In genomic region chr19:23395041-23395721, GRCh38 we compare ENCODE assay signal across 1 cellular context.
TF ChIP-seq lines count a peak whose summit lies in the region.

ZNF91 (minus strand) TSS chr19:23395471; CDS start chr19:23395354, 117 bp downstream.

TF ChIP-seq in GM12878, 131 proteins besides CTCF, POLR2A, EP300 and RAD21 (continued from another document and continues in another):
- TF ChIP-seq, protein P1, sequence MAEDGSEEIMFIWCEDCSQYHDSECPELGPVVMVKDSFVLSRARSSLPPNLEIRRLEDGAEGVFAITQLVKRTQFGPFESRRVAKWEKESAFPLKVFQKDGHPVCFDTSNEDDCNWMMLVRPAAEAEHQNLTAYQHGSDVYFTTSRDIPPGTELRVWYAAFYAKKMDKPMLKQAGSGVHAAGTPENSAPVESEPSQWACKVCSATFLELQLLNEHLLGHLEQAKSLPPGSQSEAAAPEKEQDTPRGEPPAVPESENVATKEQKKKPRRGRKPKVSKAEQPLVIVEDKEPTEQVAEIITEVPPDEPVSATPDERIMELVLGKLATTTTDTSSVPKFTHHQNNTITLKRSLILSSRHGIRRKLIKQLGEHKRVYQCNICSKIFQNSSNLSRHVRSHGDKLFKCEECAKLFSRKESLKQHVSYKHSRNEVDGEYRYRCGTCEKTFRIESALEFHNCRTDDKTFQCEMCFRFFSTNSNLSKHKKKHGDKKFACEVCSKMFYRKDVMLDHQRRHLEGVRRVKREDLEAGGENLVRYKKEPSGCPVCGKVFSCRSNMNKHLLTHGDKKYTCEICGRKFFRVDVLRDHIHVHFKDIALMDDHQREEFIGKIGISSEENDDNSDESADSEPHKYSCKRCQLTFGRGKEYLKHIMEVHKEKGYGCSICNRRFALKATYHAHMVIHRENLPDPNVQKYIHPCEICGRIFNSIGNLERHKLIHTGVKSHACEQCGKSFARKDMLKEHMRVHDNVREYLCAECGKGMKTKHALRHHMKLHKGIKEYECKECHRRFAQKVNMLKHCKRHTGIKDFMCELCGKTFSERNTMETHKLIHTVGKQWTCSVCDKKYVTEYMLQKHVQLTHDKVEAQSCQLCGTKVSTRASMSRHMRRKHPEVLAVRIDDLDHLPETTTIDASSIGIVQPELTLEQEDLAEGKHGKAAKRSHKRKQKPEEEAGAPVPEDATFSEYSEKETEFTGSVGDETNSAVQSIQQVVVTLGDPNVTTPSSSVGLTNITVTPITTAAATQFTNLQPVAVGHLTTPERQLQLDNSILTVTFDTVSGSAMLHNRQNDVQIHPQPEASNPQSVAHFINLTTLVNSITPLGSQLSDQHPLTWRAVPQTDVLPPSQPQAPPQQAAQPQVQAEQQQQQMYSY (CRISPR knock-in tag; IDR thresholded peaks at IDR 0.05) = no peak
- 0 out of 2 replicates have a peak, but pooled peaks have one; percentile 37 for TF ChIP-seq CHD1 (IDR thresholded peaks at IDR 0.05; ENCODE audit: low read depth, low read length)
- TF ChIP-seq ZNF384 (IDR thresholded peaks at IDR 0.05; ENCODE audit: borderline replicate concordance, low read depth, low read length) = no peak
- no peak for TF ChIP-seq EGR1 (IDR thresholded peaks at IDR 0.05; ENCODE audit: borderline replicate concordance in 1 of 2, low read depth in 2 of 2, low read length in 2 of 2)
- no peak for TF ChIP-seq BCLAF1 (IDR thresholded peaks at IDR 0.05)
- no peak for TF ChIP-seq NFXL1 (IDR thresholded peaks at IDR 0.05; ENCODE audit: borderline replicate concordance)
- no peak for TF ChIP-seq CBX3 (IDR thresholded peaks at IDR 0.05; ENCODE audit: borderline replicate concordance, low read depth)
- TF ChIP-seq TCF12 (IDR thresholded peaks at IDR 0.05; ENCODE audit: low read depth, low read length) = no peak
- TF ChIP-seq MYB (IDR thresholded peaks at IDR 0.05; ENCODE audit: borderline replicate concordance, low read depth, low read length) = no peak
- TF ChIP-seq MTA2 (IDR thresholded peaks at IDR 0.05; ENCODE audit: low read depth) = no peak
- TF ChIP-seq ZNF622 (IDR thresholded peaks at IDR 0.05) = no peak
- TF ChIP-seq, protein P2, sequence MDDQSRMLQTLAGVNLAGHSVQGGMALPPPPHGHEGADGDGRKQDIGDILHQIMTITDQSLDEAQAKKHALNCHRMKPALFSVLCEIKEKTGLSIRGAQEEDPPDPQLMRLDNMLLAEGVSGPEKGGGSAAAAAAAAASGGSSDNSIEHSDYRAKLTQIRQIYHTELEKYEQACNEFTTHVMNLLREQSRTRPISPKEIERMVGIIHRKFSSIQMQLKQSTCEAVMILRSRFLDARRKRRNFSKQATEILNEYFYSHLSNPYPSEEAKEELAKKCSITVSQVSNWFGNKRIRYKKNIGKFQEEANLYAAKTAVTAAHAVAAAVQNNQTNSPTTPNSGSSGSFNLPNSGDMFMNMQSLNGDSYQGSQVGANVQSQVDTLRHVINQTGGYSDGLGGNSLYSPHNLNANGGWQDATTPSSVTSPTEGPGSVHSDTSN (IDR thresholded peaks at IDR 0.05; ENCODE audit: insufficient replicate concordance, low read depth, low read length) = peak; percentile 97
- TF ChIP-seq, protein P3, sequence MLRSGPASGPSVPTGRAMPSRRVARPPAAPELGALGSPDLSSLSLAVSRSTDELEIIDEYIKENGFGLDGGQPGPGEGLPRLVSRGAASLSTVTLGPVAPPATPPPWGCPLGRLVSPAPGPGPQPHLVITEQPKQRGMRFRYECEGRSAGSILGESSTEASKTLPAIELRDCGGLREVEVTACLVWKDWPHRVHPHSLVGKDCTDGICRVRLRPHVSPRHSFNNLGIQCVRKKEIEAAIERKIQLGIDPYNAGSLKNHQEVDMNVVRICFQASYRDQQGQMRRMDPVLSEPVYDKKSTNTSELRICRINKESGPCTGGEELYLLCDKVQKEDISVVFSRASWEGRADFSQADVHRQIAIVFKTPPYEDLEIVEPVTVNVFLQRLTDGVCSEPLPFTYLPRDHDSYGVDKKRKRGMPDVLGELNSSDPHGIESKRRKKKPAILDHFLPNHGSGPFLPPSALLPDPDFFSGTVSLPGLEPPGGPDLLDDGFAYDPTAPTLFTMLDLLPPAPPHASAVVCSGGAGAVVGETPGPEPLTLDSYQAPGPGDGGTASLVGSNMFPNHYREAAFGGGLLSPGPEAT (IDR thresholded peaks at IDR 0.05; ENCODE audit: low read depth) = no peak
- no peak for TF ChIP-seq E2F4 (IDR thresholded peaks at IDR 0.05; ENCODE audit: low read depth, low read length)
- no peak for TF ChIP-seq PAX5 (IDR thresholded peaks at IDR 0.05; ENCODE audit: borderline replicate concordance, low read depth, low read length)
- TF ChIP-seq, protein P4, sequence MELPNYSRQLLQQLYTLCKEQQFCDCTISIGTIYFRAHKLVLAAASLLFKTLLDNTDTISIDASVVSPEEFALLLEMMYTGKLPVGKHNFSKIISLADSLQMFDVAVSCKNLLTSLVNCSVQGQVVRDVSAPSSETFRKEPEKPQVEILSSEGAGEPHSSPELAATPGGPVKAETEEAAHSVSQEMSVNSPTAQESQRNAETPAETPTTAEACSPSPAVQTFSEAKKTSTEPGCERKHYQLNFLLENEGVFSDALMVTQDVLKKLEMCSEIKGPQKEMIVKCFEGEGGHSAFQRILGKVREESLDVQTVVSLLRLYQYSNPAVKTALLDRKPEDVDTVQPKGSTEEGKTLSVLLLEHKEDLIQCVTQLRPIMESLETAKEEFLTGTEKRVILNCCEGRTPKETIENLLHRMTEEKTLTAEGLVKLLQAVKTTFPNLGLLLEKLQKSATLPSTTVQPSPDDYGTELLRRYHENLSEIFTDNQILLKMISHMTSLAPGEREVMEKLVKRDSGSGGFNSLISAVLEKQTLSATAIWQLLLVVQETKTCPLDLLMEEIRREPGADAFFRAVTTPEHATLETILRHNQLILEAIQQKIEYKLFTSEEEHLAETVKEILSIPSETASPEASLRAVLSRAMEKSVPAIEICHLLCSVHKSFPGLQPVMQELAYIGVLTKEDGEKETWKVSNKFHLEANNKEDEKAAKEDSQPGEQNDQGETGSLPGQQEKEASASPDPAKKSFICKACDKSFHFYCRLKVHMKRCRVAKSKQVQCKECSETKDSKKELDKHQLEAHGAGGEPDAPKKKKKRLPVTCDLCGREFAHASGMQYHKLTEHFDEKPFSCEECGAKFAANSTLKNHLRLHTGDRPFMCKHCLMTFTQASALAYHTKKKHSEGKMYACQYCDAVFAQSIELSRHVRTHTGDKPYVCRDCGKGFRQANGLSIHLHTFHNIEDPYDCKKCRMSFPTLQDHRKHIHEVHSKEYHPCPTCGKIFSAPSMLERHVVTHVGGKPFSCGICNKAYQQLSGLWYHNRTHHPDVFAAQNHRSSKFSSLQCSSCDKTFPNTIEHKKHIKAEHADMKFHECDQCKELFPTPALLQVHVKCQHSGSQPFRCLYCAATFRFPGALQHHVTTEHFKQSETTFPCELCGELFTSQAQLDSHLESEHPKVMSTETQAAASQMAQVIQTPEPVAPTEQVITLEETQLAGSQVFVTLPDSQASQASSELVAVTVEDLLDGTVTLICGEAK (IDR thresholded peaks at IDR 0.05; ENCODE audit: borderline replicate concordance) = peak; percentile 87
- TF ChIP-seq RUNX3 (IDR thresholded peaks at IDR 0.05; ENCODE audit: low read length) = peak; percentile 59; the same call in 1 of the 2 replicates
- TF ChIP-seq YY1 (IDR thresholded peaks at IDR 0.05; ENCODE audit: low read depth, low read length) = peak; percentile 83
- TF ChIP-seq MTA3 (IDR thresholded peaks at IDR 0.05; ENCODE audit: borderline replicate concordance, low read length) = no peak
- TF ChIP-seq YBX1 (IDR thresholded peaks at IDR 0.05) = no peak
- TF ChIP-seq BRCA1 (IDR thresholded peaks at IDR 0.05; ENCODE audit: low read depth, low read length) = no peak
- peak; percentile 56; the same call in 1 of the 2 replicates for TF ChIP-seq NFYA (IDR thresholded peaks at IDR 0.05; ENCODE audit: borderline replicate concordance, low read depth, low read length)
- TF ChIP-seq CREB1 (IDR thresholded peaks at IDR 0.05; ENCODE audit: low read depth) = peak; percentile 57; the same call in 1 of the 2 replicates
- peak; percentile 69; the same call in 2 of the 3 replicates for TF ChIP-seq POU2F2 (IDR thresholded peaks at IDR 0.05; ENCODE audit: borderline replicate concordance, low read depth, low read length)
- TF ChIP-seq DPF2 (IDR thresholded peaks at IDR 0.05) = peak; percentile 88
- no peak for TF ChIP-seq RBBP5 (conservative IDR thresholded peaks at IDR 0.05)
- TF ChIP-seq RAD51 (IDR thresholded peaks at IDR 0.05) = no peak
- TF ChIP-seq RCOR1 (conservative IDR thresholded peaks at IDR 0.05; ENCODE audit: low read depth, low read length) = no peak
- TF ChIP-seq NBN (IDR thresholded peaks at IDR 0.05) = peak; percentile 54; the same call in 1 of the 2 replicates
- no peak for TF ChIP-seq ZZZ3 (IDR thresholded peaks at IDR 0.05; ENCODE audit: control insufficient read depth, insufficient read length, low read depth)
- no peak for TF ChIP-seq REST (IDR thresholded peaks at IDR 0.05; ENCODE audit: low read depth, low read length)
- TF ChIP-seq, protein P5, sequence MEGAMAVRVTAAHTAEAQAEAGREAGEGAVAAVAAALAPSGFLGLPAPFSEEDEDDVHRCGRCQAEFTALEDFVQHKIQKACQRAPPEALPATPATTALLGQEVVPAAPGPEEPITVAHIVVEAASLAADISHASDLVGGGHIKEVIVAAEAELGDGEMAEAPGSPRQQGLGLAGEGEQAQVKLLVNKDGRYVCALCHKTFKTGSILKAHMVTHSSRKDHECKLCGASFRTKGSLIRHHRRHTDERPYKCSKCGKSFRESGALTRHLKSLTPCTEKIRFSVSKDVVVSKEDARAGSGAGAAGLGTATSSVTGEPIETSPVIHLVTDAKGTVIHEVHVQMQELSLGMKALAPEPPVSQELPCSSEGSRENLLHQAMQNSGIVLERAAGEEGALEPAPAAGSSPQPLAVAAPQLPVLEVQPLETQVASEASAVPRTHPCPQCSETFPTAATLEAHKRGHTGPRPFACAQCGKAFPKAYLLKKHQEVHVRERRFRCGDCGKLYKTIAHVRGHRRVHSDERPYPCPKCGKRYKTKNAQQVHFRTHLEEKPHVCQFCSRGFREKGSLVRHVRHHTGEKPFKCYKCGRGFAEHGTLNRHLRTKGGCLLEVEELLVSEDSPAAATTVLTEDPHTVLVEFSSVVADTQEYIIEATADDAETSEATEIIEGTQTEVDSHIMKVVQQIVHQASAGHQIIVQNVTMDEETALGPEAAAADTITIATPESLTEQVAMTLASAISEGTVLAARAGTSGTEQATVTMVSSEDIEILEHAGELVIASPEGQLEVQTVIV (IDR thresholded peaks at IDR 0.05; ENCODE audit: borderline replicate concordance, partially characterized antibody) = no peak
- no peak for TF ChIP-seq ASH2L (IDR thresholded peaks at IDR 0.05; ENCODE audit: borderline replicate concordance, low read depth)
- no peak for TF ChIP-seq BCL11A (IDR thresholded peaks at IDR 0.05; ENCODE audit: low read depth, low read length)
- no peak for TF ChIP-seq RB1 (IDR thresholded peaks at IDR 0.05; ENCODE audit: borderline replicate concordance)
- TF ChIP-seq, protein P6, sequence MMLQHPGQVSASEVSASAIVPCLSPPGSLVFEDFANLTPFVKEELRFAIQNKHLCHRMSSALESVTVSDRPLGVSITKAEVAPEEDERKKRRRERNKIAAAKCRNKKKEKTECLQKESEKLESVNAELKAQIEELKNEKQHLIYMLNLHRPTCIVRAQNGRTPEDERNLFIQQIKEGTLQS (IDR thresholded peaks at IDR 0.05; ENCODE audit: borderline replicate concordance, extremely low read depth, low read depth, low read length) = no peak
- no peak for TF ChIP-seq SREBF1 (IDR thresholded peaks at IDR 0.05; ENCODE audit: low read length)
- no peak for TF ChIP-seq CHD4 (IDR thresholded peaks at IDR 0.05)
- no peak for TF ChIP-seq NR2F1 (conservative IDR thresholded peaks at IDR 0.05)
- no peak for TF ChIP-seq PML (IDR thresholded peaks at IDR 0.05; ENCODE audit: low read length)
